26 cellular contexts compared by ENCODE assay signal in genomic region chr11:85472953-85473352, GRCh38.
"Had no signal": no experiment of that assay in that cellular context is flagged by ENCODE, and none has a peak within 500 bp of the region (broad histone marks: within the 10 kb centered on the region; RNA-seq: fewer than 3 reads in every experiment).

No MANE protein-coding gene starts in this region.

- H3K4me3 ChIP-seq: cardiac muscle cell, Peyer's patch, SJSA1 had no signal

- H3K36me3 ChIP-seq: brain microvascular endothelial cell, cardiac muscle cell, Peyer's patch, SJSA1 had no signal

- DNase-seq: activated CD4-positive, alpha-beta memory T cell treated with anti-CD3 and anti-CD28 coated beads, Interleukin-2, amount 10 ng/mL, durations not matched to agents 7 days and 5 days; activated CD4-positive, alpha-beta T cell treated with anti-CD3 and anti-CD28 coated beads for 36 hours; activated CD4-positive, alpha-beta T cell treated with anti-CD3 and anti-CD28 coated beads, Interleukin-2, amount 50 U/mL, for 1 hour; activated gamma-delta T cell; activated naive CD4-positive, alpha-beta T cell treated with anti-CD3 and anti-CD28 coated beads, Interleukin-2, amount 10 ng/mL, durations not matched to agents 7 days and 5 days; activated naive CD8-positive, alpha-beta T cell treated with anti-CD3 and anti-CD28 coated beads for 36 hours; activated T-cell treated with anti-CD3 and anti-CD28 coated beads for 4 hours; activated T-cell treated with anti-CD3 and anti-CD28 coated beads, Interleukin-2, amount 50 U/mL, for 48 hours; brain microvascular endothelial cell; Kasumi-1; KBM-7; NCI-H1105 treated with DMSO at 0.1 percent for 48 hours; NCI-H1436 treated with DMSO at 0.1 percent for 48 hours; NCI-H187; NCI-H2081; NCI-H510A treated with DMSO at 0.1 percent for 48 hours; NCI-H69; Peyer's patch; SHP77; SW 1271; T1000 had no signal

- H3K9me3 ChIP-seq: Peyer's patch, SJSA1 had no signal

- H3K4me1 ChIP-seq: Peyer's patch, SJSA1 had no signal

- ATAC-seq: activated CD4-positive, alpha-beta T cell treated with anti-CD3 and anti-CD28 coated beads for 36 hours; activated T-helper 17 cell treated with anti-CD3 and anti-CD28 coated beads, Interleukin-2, amount 50 U/mL, for 72 hours; SK-N-SH treated with all-trans-retinoic acid at 6 μM for 48 hours had no signal

- H3K27me3 ChIP-seq: brain microvascular endothelial cell, cardiac muscle cell, Peyer's patch, SJSA1 had no signal

- H3K27ac ChIP-seq: brain microvascular endothelial cell, cardiac muscle cell, Peyer's patch, RWPE1, SJSA1 had no signal
